Comparison of ENCODE assay signal across 27 cellular contexts in genomic region chr6:17565399-17565798, GRCh38.
"Had no signal": no experiment of that assay in that cellular context is flagged by ENCODE, and none has a peak within 500 bp of the region (broad histone marks: within the 10 kb centered on the region; RNA-seq: fewer than 3 reads in every experiment).

No MANE protein-coding gene starts in this region.

- H3K9ac ChIP-seq: SK-N-SH had no signal

- H3K27ac ChIP-seq: brain microvascular endothelial cell, cardiac muscle cell, Peyer's patch, RWPE1, SJCRH30, VCaP had no signal

- H3K9me3 ChIP-seq: SJCRH30 had no signal

- H3K4me1 ChIP-seq: Peyer's patch, SJCRH30 had no signal

- H3K9me2 ChIP-seq: SK-N-SH had no signal

- H3K4me3 ChIP-seq: cardiac muscle cell, Peyer's patch, SJCRH30 had no signal

- ATAC-seq: activated T-cell treated with anti-CD3 and anti-CD28 coated beads, Interleukin-2, amount 50 U/mL, for 4 hours; activated T-helper 17 cell treated with anti-CD3 and anti-CD28 coated beads, Interleukin-2, amount 50 U/mL, for 72 hours had no signal

- DNase-seq: activated CD4-positive, alpha-beta memory T cell treated with anti-CD3 and anti-CD28 coated beads for 36 hours; activated CD4-positive, alpha-beta T cell treated with anti-CD3 and anti-CD28 coated beads, Interleukin-2, amount 10 ng/mL, durations not matched to agents 7 days and 5 days; activated CD4-positive, CD25-positive, alpha-beta regulatory T cell; activated CD8-positive, alpha-beta memory T cell treated with anti-CD3 and anti-CD28 coated beads for 24 hours; activated gamma-delta T cell; activated naive CD4-positive, alpha-beta T cell treated with anti-CD3 and anti-CD28 coated beads for 36 hours; activated T-cell treated with anti-CD3 and anti-CD28 coated beads, Interleukin-2, amount 50 U/mL, for 4 hours; amygdala; brain microvascular endothelial cell; NCI-H1105 treated with DMSO at 0.1 percent for 48 hours; NCI-H146; NCI-H1930; NCI-H2107; NCI-H2171 treated with DMSO at 0.1 percent for 48 hours; NCI-H226; NCI-H510A; NCI-H526 treated with DMSO at 0.1 percent for 48 hours; NK-92 treated with Interleukin-12 subunit alpha and Interleukin-12 subunit beta, amount 100 ng/mL, for 24 hours; Peyer's patch; Right ventricle myocardium superior; SJCRH30; SK-N-SH; T-helper 1 cell had no signal

- H3K27me3 ChIP-seq: brain microvascular endothelial cell, cardiac muscle cell, Peyer's patch, SJCRH30 had no signal

- H3K4me2 ChIP-seq: SK-N-SH had no signal

- H3K36me3 ChIP-seq: brain microvascular endothelial cell, cardiac muscle cell, Peyer's patch, SJCRH30 had no signal
